In genomic region chr10:93073539-93074136, GRCh38 we compare ENCODE assay signal across 8 cellular contexts. TPM values are rescaled to one million over a fixed set of nuclear protein-coding genes. Genes with fewer than 3 reads are reported as not detected.
DNase-seq lines count a peak whose midpoint lies in the region; ATAC-seq and TF ChIP-seq lines count a peak whose summit lies in the region.

A gene with protein sequence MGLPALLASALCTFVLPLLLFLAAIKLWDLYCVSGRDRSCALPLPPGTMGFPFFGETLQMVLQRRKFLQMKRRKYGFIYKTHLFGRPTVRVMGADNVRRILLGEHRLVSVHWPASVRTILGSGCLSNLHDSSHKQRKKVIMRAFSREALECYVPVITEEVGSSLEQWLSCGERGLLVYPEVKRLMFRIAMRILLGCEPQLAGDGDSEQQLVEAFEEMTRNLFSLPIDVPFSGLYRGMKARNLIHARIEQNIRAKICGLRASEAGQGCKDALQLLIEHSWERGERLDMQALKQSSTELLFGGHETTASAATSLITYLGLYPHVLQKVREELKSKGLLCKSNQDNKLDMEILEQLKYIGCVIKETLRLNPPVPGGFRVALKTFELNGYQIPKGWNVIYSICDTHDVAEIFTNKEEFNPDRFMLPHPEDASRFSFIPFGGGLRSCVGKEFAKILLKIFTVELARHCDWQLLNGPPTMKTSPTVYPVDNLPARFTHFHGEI (plus strand): TSS chr10:93073893. CDS start chr10:93073935, 42 bp downstream.

- no TSS peak for BruUV-seq in mammary epithelial cell (replicated peaks; lab: Mats Ljungman, UMichigan)

- intact Hi-C loops in mammary epithelial cell (cut with micrococcal nuclease): loop anchor here (10.0 kb wide), 1 partner anchor 189 kb away; no protein-coding TSS in a partner anchor

- in situ Hi-C loops in mammary epithelial cell (cut with MboI; ENCODE audit: low sequenced_read_pairs in 2 of 2): loop anchor here in 1 of 2 donors (5.0 kb wide), 1 partner anchor 219 kb away; no protein-coding TSS in a partner anchor

- H4K20me1 ChIP-seq in BLaER1 (peaks cover 39% of the 10 kb centered on the region), mammary epithelial cell (ENCODE audit: insufficient read depth, low read length) (peaks cover under 1% of the 10 kb centered on the region)

- peaks cover 4% of the 10 kb centered on the region; the same call in 1 of the 2 replicates for H3K9me3 ChIP-seq in BLaER1
- no peaks in the 10 kb centered on the region for H3K9me3 ChIP-seq in mammary epithelial cell (replicated peaks; ENCODE audit: insufficient read depth, low read length)

- peak within 1 kb of the TSS; percentile 3 to 83 (median 70) for H3K4me3 Mint-ChIP-seq in naive thymus-derived CD8-positive, alpha-beta T cell

- peaks cover 34 to 84% (median 58%) of the 10 kb centered on the region in 5 donors for H3K27me3 Mint-ChIP-seq in naive thymus-derived CD8-positive, alpha-beta T cell

- H3K9me3 Mint-ChIP-seq in naive thymus-derived CD8-positive, alpha-beta T cell: peaks cover 0 to 2% (median 0%) of the 10 kb centered on the region in 9 donors

- H3K27me3 ChIP-seq in BLaER1: peaks cover 72% of the 10 kb centered on the region
- H3K27me3 ChIP-seq in mammary epithelial cell (ENCODE audit: insufficient read depth, low read length): peaks cover 42% of the 10 kb centered on the region

- peak in 1 of 2 donors; percentile 35 for ATAC-seq in naive thymus-derived CD8-positive, alpha-beta T cell
- ATAC-seq in GM19324 (IDR thresholded peaks at IDR 0.05; ENCODE audit: low FRiP score, unreplicated experiment) (no peak), HG02852 (IDR thresholded peaks at IDR 0.05; ENCODE audit: unreplicated experiment) (no peak), HG02798 (IDR thresholded peaks at IDR 0.05; ENCODE audit: poor library complexity, unreplicated experiment) (no peak)

- H3K36me3 ChIP-seq in BLaER1 (no peaks in the 10 kb centered on the region), mammary epithelial cell (ENCODE audit: insufficient read depth, low read length) (no peaks in the 10 kb centered on the region)

- CTCF ChIA-PET in mammary epithelial cell (lab: Charles Lee; ENCODE audit: low non-redundant PET): no interaction called here

- TF ChIP-seq CTCF in LNCAP (IDR thresholded peaks at IDR 0.05) (0 out of 2 replicates have a peak, but pooled peaks have one; percentile 9), mammary epithelial cell (conservative IDR thresholded peaks at IDR 0.05 in 1 of 2, IDR thresholded peaks at IDR 0.05 in 1 of 2; ENCODE audit: extremely low read depth in 1 of 2, insufficient read depth in 1 of 2, low read depth in 1 of 2, low read length in 2 of 2) (no peak)

- 0% methylated on average over 2 of the region's 51 CpGs for WGBS in mammary epithelial cell (ENCODE audit: low coverage, missing lambda C conversion rate)

- no peaks in the 10 kb centered on the region for H3K79me2 ChIP-seq in mammary epithelial cell (ENCODE audit: insufficient read depth, low read length)

- peak within 1 kb of the TSS in 1 of 10 donors; percentile 29 for H3K27ac Mint-ChIP-seq in naive thymus-derived CD8-positive, alpha-beta T cell

- H3K4me1 ChIP-seq in BLaER1 (peaks cover 18% of the 10 kb centered on the region), mammary epithelial cell (ENCODE audit: insufficient read depth, low read length) (peaks cover 34% of the 10 kb centered on the region)

- H3K27ac ChIP-seq in BLaER1 (no peak within 1 kb of the TSS), mammary epithelial cell (ENCODE audit: insufficient read depth, low read depth, low read length) (no peak within 1 kb of the TSS)

- H3K4me1 Mint-ChIP-seq in naive thymus-derived CD8-positive, alpha-beta T cell: peaks cover 8 to 39% (median 30%) of the 10 kb centered on the region in 4 donors

- peak within 1 kb of the TSS; percentile 99 for H3K4me2 ChIP-seq in BLaER1
- peak within 1 kb of the TSS; percentile 76 for H3K4me2 ChIP-seq in mammary epithelial cell (ENCODE audit: insufficient read depth, low read depth, low read length)

- H3K9ac ChIP-seq in BLaER1 (0 out of 2 replicates have a peak within 1 kb of the TSS, but pooled peaks have one; percentile 10), mammary epithelial cell (ENCODE audit: insufficient read depth, low read length) (no peak within 1 kb of the TSS)

- dilution Hi-C loops in mammary epithelial cell (cut with HindIII; ENCODE audit: low sequenced_read_pairs): no loop called here

- H2AFZ ChIP-seq in mammary epithelial cell (ENCODE audit: low read depth, low read length): peak within 1 kb of the TSS; percentile 46

- H3K4me3 ChIP-seq in BLaER1 (peak within 1 kb of the TSS; percentile 70), mammary epithelial cell (replicated peaks in 1 of 3; ENCODE audit: insufficient read depth in 1 of 3, low read depth in 2 of 3, low read length in 3 of 3) (peak within 1 kb of the TSS in 2 of 3 experiments; percentile 11 to 31)

- H3K36me3 Mint-ChIP-seq in naive thymus-derived CD8-positive, alpha-beta T cell: no peaks in the 10 kb centered on the region

- DNase-seq in mammary epithelial cell (peak; percentile 45), NCI-H2081 treated with DMSO at 0.1 percent for 48 hours (lab: John Stamatoyannopoulos, UW) (no peak)
- no peak for DNase-seq in naive thymus-derived CD8-positive, alpha-beta T cell

- POLR2A ChIA-PET in naive thymus-derived CD8-positive, alpha-beta T cell (lab: Charles Lee): no interaction called here

RNA-seq across cellular contexts. Expression of the gene that starts here (rescaled TPM):
- total RNA-seq in mammary epithelial cell: not detected
- polyA plus RNA-seq in mammary epithelial cell: not detected
- not detected for polyA minus RNA-seq in mammary epithelial cell
- not detected for total RNA-seq in naive thymus-derived CD8-positive, alpha-beta T cell
- polyA plus RNA-seq in naive thymus-derived CD8-positive, alpha-beta T cell: not detected

Comparison
In these comparisons a context has a peak if more than half of its experiments do, and no peak if none do; other contexts are left out.
1. Peak in DNase-seq, H3K4me3 ChIP-seq and H3K4me2 ChIP-seq in mammary epithelial cell; RNA of the gene not detected or under 1 TPM.